Comparison of ENCODE assay signal across 29 cellular contexts in the genomic region with DNA sequence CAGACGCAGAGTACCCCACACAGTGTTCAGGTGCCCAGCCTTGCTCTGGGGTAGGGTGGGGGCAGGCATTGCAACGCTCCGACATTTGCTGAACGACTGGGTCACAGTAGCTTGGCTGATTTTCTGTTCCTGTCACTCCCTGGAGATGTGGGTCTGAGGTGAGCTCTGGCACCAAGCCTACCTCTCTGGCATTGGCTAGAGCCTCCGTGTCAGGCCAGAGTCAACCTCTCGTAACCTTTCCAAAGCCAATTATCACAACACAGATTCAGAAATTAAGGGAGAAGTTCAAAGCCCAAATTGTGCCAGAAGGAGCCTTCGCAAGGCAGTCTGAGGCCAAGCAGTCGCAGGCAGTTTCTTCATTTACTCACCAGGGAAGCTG.
DNase-seq lines count a peak whose midpoint lies in the region; ATAC-seq and TF ChIP-seq lines count a peak whose summit lies in the region.
"Had no signal": no experiment of that assay in that cellular context is flagged by ENCODE, and none has a peak within 500 bp of the region (broad histone marks: within the 10 kb centered on the region; RNA-seq: fewer than 3 reads in every experiment).

No MANE protein-coding gene starts in this region.

- POLR2A ChIA-PET in CD8-positive, alpha-beta T cell (lab: Charles Lee): no interaction called here

- peaks cover 5 to 30% (median 9%) of the 10 kb centered on the region in 11 experiments; a peak in 13 of 22 replicates for H3K9me3 ChIP-seq in BLaER1 treated with 17β-estradiol and CSF1 and Interleukin-3, amounts not matched to agents 10 nM and 100 nM (replicated peaks in 1 of 11)
- H3K9me3 ChIP-seq in CD8-positive, alpha-beta T cell (ENCODE audit: low read length): no peaks in the 10 kb centered on the region
- no peaks in the 10 kb centered on the region for H3K9me3 ChIP-seq in GM23248 (ENCODE audit: low read depth)
- H3K9me3 ChIP-seq: testis had no signal

- DNase-seq in GM23338 (ENCODE audit: low spot score): no peak
- DNase-seq in choroid plexus epithelial cell (ENCODE audit: low read depth): peak; percentile 25
- DNase-seq in mesothelial cell of epicardium (ENCODE audit: low spot score in 2 of 2, unreplicated experiment in 2 of 2): no peak
- DNase-seq in CD8-positive, alpha-beta T cell: no peak
- DNase-seq in GM23248: no peak
- DNase-seq: activated CD4-positive, alpha-beta T cell treated with anti-CD3 and anti-CD28 coated beads for 36 hours; activated CD8-positive, alpha-beta memory T cell treated with anti-CD3 and anti-CD28 coated beads for 24 hours; activated naive CD4-positive, alpha-beta T cell treated with anti-CD3 and anti-CD28 coated beads, Interleukin-2, amount 50 U/mL, for 16 hours; activated T-cell treated with anti-CD3 and anti-CD28 coated beads for 4 hours; amniotic stem cell; DMS79 treated with DMSO at 0.1 percent for 48 hours; effector memory CD8-positive, alpha-beta T cell; foreskin fibroblast; NCI-H1048; NCI-H1930; NCI-H524; PC-3; spleen; stimulated activated CD4-positive, alpha-beta T cell treated with anti-CD3 and anti-CD28 coated beads, Interleukin-2, amount 100 ng/mL, for 24 hours; stimulated activated naive CD8-positive, alpha-beta T cell treated with anti-CD3 and anti-CD28 coated beads, Interleukin-15, Interleukin-2, amounts not matched to agents 100 U/mL and 50 U/mL, for 24 hours; T-helper 2 cell; testis had no signal

- peaks cover 0 to 23% (median 0%) of the 10 kb centered on the region in 11 experiments; a peak in 5 of 22 replicates for H3K36me3 ChIP-seq in BLaER1 treated with 17β-estradiol and CSF1 and Interleukin-3, amounts not matched to agents 10 nM and 100 nM
- H3K36me3 ChIP-seq in GM23338 (ENCODE audit: insufficient read depth): no peaks in the 10 kb centered on the region
- no peaks in the 10 kb centered on the region for H3K36me3 ChIP-seq in CD8-positive, alpha-beta T cell (ENCODE audit: insufficient read depth, low read length)
- no peaks in the 10 kb centered on the region for H3K36me3 ChIP-seq in GM23248 (ENCODE audit: low read depth)
- H3K36me3 ChIP-seq: spleen had no signal

- no peaks in the 10 kb centered on the region for H3K9me2 ChIP-seq in GM23338 (ENCODE audit: insufficient read depth)
- H3K9me2 ChIP-seq in GM23248 (ENCODE audit: insufficient read depth): no peaks in the 10 kb centered on the region

- H4K20me1 ChIP-seq in BLaER1 treated with 17β-estradiol and CSF1 and Interleukin-3, amounts not matched to agents 10 nM and 100 nM: no peaks in the 10 kb centered on the region
- H4K20me1 ChIP-seq in GM23338 (replicated peaks; ENCODE audit: insufficient read depth) (no peaks in the 10 kb centered on the region), GM23248 (ENCODE audit: insufficient read depth) (no peaks in the 10 kb centered on the region)

- H3K4me2 ChIP-seq in BLaER1 treated with 17β-estradiol and CSF1 and Interleukin-3, amounts not matched to agents 10 nM and 100 nM: peak overlapping the region in 9 of 11 experiments; percentile 64 to 88 (median 73); a peak in 17 of 22 replicates
- no peak overlapping the region for H3K4me2 ChIP-seq in GM23338
- H3K4me2 ChIP-seq in GM23248 (ENCODE audit: unreplicated experiment): no peak overlapping the region

- intact Hi-C loops in CD8-positive, alpha-beta T cell (cut with DNase I, micrococcal nuclease): no loop called here

- 53 to 65% methylated on average over 8 of the region's 8 CpGs for WGBS in GM23248 (ENCODE audit: low coverage in 1 of 2, low lambda C conversion rate in 2 of 2, missing lambda C conversion rate in 2 of 2), 2 experiments

- no peak overlapping the region for H3K4me3 ChIP-seq in BLaER1 treated with 17β-estradiol and CSF1 and Interleukin-3, amounts not matched to agents 10 nM and 100 nM
- H3K4me3 ChIP-seq in GM23338 (no peak overlapping the region), choroid plexus epithelial cell (ENCODE audit: low read depth, low read length) (no peak overlapping the region), GM23248 (no peak overlapping the region)
- H3K4me3 ChIP-seq in CD8-positive, alpha-beta T cell (ENCODE audit: low read depth, low read length): no peak overlapping the region
- H3K4me3 ChIP-seq: coronary artery, spleen, testis had no signal

- no peaks in the 10 kb centered on the region for H3K27me3 ChIP-seq in BLaER1 treated with 17β-estradiol and CSF1 and Interleukin-3, amounts not matched to agents 10 nM and 100 nM
- H3K27me3 ChIP-seq in GM23338 (ENCODE audit: insufficient read depth): no peaks in the 10 kb centered on the region
- H3K27me3 ChIP-seq in CD8-positive, alpha-beta T cell (ENCODE audit: insufficient read depth, low read length): no peaks in the 10 kb centered on the region
- H3K27me3 ChIP-seq in GM23248 (replicated peaks; ENCODE audit: insufficient read depth): peaks cover 33% of the 10 kb centered on the region
- H3K27me3 ChIP-seq: testis had no signal

- H3K79me2 ChIP-seq in GM23338 (replicated peaks; ENCODE audit: insufficient read depth) (no peaks in the 10 kb centered on the region), GM23248 (ENCODE audit: insufficient read depth) (no peaks in the 10 kb centered on the region)

- H3F3A ChIP-seq in GM23338 (replicated peaks; ENCODE audit: low read depth): no peaks in the 10 kb centered on the region
- H3F3A ChIP-seq in GM23248 (ENCODE audit: insufficient read depth): no peaks in the 10 kb centered on the region

- H3K36me3 Mint-ChIP-seq in GM23338 (ENCODE audit: low read depth): no peaks in the 10 kb centered on the region
- H3K36me3 Mint-ChIP-seq in mesothelial cell of epicardium: no peaks in the 10 kb centered on the region
- no peaks in the 10 kb centered on the region for H3K36me3 Mint-ChIP-seq in CD8-positive, alpha-beta T cell
- H3K36me3 Mint-ChIP-seq: CD14-positive monocyte had no signal

- in situ Hi-C loops in GM23248 (cut with MboI): no loop called here

- peaks cover 11% of the 10 kb centered on the region; the same call in 2 of the 3 replicates for H3K4me1 Mint-ChIP-seq in GM23338
- H3K4me1 Mint-ChIP-seq in mesothelial cell of epicardium: peaks cover 22% of the 10 kb centered on the region
- H3K4me1 Mint-ChIP-seq in CD8-positive, alpha-beta T cell (ENCODE audit: low read depth): no peaks in the 10 kb centered on the region
- H3K4me1 Mint-ChIP-seq: activated CD4-positive, alpha-beta T cell treated with anti-CD3 and anti-CD28 coated beads for 36 hours had no signal

- H3K4me1 ChIP-seq in BLaER1 treated with 17β-estradiol and CSF1 and Interleukin-3, amounts not matched to agents 10 nM and 100 nM: peaks cover 15 to 52% (median 39%) of the 10 kb centered on the region in 10 experiments
- H3K4me1 ChIP-seq in GM23338 (ENCODE audit: insufficient read depth): no peaks in the 10 kb centered on the region
- no peaks in the 10 kb centered on the region for H3K4me1 ChIP-seq in CD8-positive, alpha-beta T cell (ENCODE audit: insufficient read depth, low read length)
- H3K4me1 ChIP-seq in GM23248 (ENCODE audit: insufficient read depth): no peaks in the 10 kb centered on the region
- H3K4me1 ChIP-seq: testis had no signal

- ATAC-seq in GM23338 (peak; percentile 50), GM21825 (IDR thresholded peaks at IDR 0.05; ENCODE audit: unreplicated experiment) (no peak), GM21447 (IDR thresholded peaks at IDR 0.05; ENCODE audit: unreplicated experiment) (no peak)
- no peak for ATAC-seq in CD8-positive, alpha-beta T cell
- ATAC-seq: activated CD4-positive, alpha-beta T cell treated with anti-CD3 and anti-CD28 coated beads for 36 hours; effector memory CD8-positive, alpha-beta T cell; PC-3; SK-N-SH treated with all-trans-retinoic acid at 6 μM for 48 hours; stimulated activated naive CD8-positive, alpha-beta T cell treated with anti-CD3 and anti-CD28 coated beads, Interleukin-15, Interleukin-2, amounts not matched to agents 100 U/mL and 50 U/mL, for 24 hours had no signal

- TF ChIP-seq CTCF in GM23338 (conservative IDR thresholded peaks at IDR 0.05; ENCODE audit: low read depth in 2 of 2) (no peak), choroid plexus epithelial cell (conservative IDR thresholded peaks at IDR 0.05; ENCODE audit: low read depth, low read length) (no peak), mesothelial cell of epicardium (IDR thresholded peaks at IDR 0.05; ENCODE audit: unreplicated experiment) (no peak)
- TF ChIP-seq CTCF in CD8-positive, alpha-beta T cell (IDR thresholded peaks at IDR 0.05): no peak

- no peak overlapping the region for H3K27ac Mint-ChIP-seq in GM23338
- peak overlapping the region; percentile 70 for H3K27ac Mint-ChIP-seq in mesothelial cell of epicardium
- H3K27ac Mint-ChIP-seq in CD8-positive, alpha-beta T cell: no peak overlapping the region
- H3K27ac Mint-ChIP-seq: activated CD4-positive, alpha-beta T cell treated with anti-CD3 and anti-CD28 coated beads for 36 hours; activated T-helper 2 cell treated with anti-CD3 and anti-CD28 coated beads, Interferon-gamma antibody, Interleukin-2, Interleukin-4, amounts not matched to agents 10 μg/mL and 5 μg/mL and 100 μg/mL, durations not matched to agents 14 hours and 24 hours and 36 hours; CD14-positive monocyte; effector memory CD8-positive, alpha-beta T cell had no signal

- H3K27me3 Mint-ChIP-seq in GM23338 (ENCODE audit: insufficient read depth, low read depth, poor library complexity) (peaks cover 3% of the 10 kb centered on the region), mesothelial cell of epicardium (ENCODE audit: low read depth) (no peaks in the 10 kb centered on the region)
- H3K27me3 Mint-ChIP-seq in CD8-positive, alpha-beta T cell (ENCODE audit: low read depth): no peaks in the 10 kb centered on the region
- H3K27me3 Mint-ChIP-seq: activated CD4-positive, alpha-beta T cell treated with anti-CD3 and anti-CD28 coated beads for 36 hours had no signal

- H3K9me3 Mint-ChIP-seq in GM23338 (no peaks in the 10 kb centered on the region), mesothelial cell of epicardium (no peaks in the 10 kb centered on the region)
- no peaks in the 10 kb centered on the region for H3K9me3 Mint-ChIP-seq in CD8-positive, alpha-beta T cell
- H3K9me3 Mint-ChIP-seq: activated T-helper 2 cell treated with anti-CD3 and anti-CD28 coated beads, Interferon-gamma antibody, Interleukin-2, Interleukin-4, amounts not matched to agents 10 μg/mL and 5 μg/mL and 100 μg/mL, durations not matched to agents 14 hours and 24 hours and 36 hours had no signal

- H3K4me3 Mint-ChIP-seq in GM23338 (no peak overlapping the region), mesothelial cell of epicardium (no peak overlapping the region)
- H3K4me3 Mint-ChIP-seq in CD8-positive, alpha-beta T cell: no peak overlapping the region
- H3K4me3 Mint-ChIP-seq: activated CD4-positive, alpha-beta T cell treated with anti-CD3 and anti-CD28 coated beads for 36 hours; CD14-positive monocyte; effector memory CD8-positive, alpha-beta T cell had no signal

- H3K27ac ChIP-seq in BLaER1 treated with 17β-estradiol and CSF1 and Interleukin-3, amounts not matched to agents 10 nM and 100 nM: peak overlapping the region in 9 of 11 experiments; percentile 38 to 77 (median 72); a peak in 14 of 22 replicates
- no peak overlapping the region for H3K27ac ChIP-seq in GM23338 (ENCODE audit: low read depth)
- H3K27ac ChIP-seq in CD8-positive, alpha-beta T cell (ENCODE audit: low read depth, low read length): no peak overlapping the region
- no peak overlapping the region for H3K27ac ChIP-seq in GM23248
- H3K27ac ChIP-seq: coronary artery, spleen, testis had no signal

- peak overlapping the region in 3 of 11 experiments; percentile 1 to 40 (median 36); a peak in 3 of 22 replicates for H3K9ac ChIP-seq in BLaER1 treated with 17β-estradiol and CSF1 and Interleukin-3, amounts not matched to agents 10 nM and 100 nM
- no peak overlapping the region for H3K9ac ChIP-seq in GM23248

- CTCF ChIA-PET in CD8-positive, alpha-beta T cell (lab: Charles Lee): no interaction called here

- H2AFZ ChIP-seq in GM23338 (peak overlapping the region; percentile 84; the same call in 1 of the 2 replicates), GM23248 (no peak overlapping the region)

Comparison
In these comparisons a context has a peak if more than half of its experiments do, and no peak if none do; other contexts are left out.
1. H3K27ac ChIP-seq: peak in BLaER1 treated with 17β-estradiol and CSF1 and Interleukin-3, amounts not matched to agents 10 nM and 100 nM (9 of 11); none in GM23338 (single experiment), CD8-positive, alpha-beta T cell (single experiment) and GM23248 (single experiment).
2. H3K4me2 ChIP-seq: peak in BLaER1 treated with 17β-estradiol and CSF1 and Interleukin-3, amounts not matched to agents 10 nM and 100 nM (9 of 11); none in GM23338 (single experiment) and GM23248 (single experiment).